Comparison of ENCODE assay signal across 10 cellular contexts in the genomic region with DNA sequence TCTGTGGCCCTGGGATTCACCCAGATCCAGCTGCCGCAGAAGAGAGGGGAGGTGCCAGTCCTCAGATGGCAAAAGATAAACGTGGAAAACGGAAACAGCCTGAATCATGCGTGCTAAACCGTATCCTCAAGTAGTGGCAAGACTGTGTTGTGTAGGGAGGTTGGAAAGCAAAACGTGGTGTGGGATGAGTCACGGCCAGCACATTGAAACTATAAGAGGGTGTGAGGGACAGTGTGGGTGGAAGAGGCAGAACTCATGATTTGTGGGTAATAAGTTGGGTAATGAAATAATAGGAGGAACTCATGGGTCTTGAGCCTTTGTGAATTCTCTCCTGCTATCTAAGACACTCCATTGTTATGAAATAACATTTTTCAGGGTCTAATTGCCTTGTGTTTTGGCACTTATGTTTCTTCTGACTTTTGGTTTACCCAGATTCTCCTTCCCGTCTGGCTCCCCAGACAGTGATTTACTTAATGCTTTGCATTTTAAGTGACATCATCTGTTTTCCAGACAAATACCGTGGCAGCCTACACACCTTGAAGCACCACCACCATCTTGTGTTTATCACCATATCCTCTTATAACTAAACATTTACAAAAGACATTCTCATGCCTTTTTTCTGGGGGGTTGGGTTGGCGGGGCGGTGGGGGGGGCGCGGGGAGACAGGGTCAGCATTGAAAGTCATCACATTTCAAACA.
DNase-seq lines count a peak whose midpoint lies in the region; ATAC-seq and TF ChIP-seq lines count a peak whose summit lies in the region.
"Had no signal": no experiment of that assay in that cellular context is flagged by ENCODE, and none has a peak within 500 bp of the region (broad histone marks: within the 10 kb centered on the region; RNA-seq: fewer than 3 reads in every experiment).

No MANE protein-coding gene starts in this region.

- peaks cover 2% of the 10 kb centered on the region for H3K4me1 Mint-ChIP-seq in CD14-positive monocyte

- H3K4me3 Mint-ChIP-seq in CD14-positive monocyte = no peak overlapping the region

- peaks cover 0 to 2% (median 2%) of the 10 kb centered on the region in 3 donors for H3K27me3 Mint-ChIP-seq in CD14-positive monocyte (ENCODE audit: low read depth in 3 of 3)

- no peaks in the 10 kb centered on the region for H3K36me3 Mint-ChIP-seq in CD14-positive monocyte

- CTCF ChIA-PET in HEK293 (lab: Yijun Ruan, JAX) = no interaction called here

- TF ChIP-seq CTCF in CD14-positive monocyte (IDR thresholded peaks at IDR 0.05) (no peak), HEK293 (tag by site-specific recombination; IDR thresholded peaks at IDR 0.05) (no peak), kidney epithelial cell (IDR thresholded peaks at IDR 0.05; ENCODE audit: insufficient read depth, low read length, poor library complexity, severe bottlenecking) (no peak)

- H3K27me3 ChIP-seq in kidney epithelial cell (ENCODE audit: control insufficient read depth, insufficient read depth, low read length) = no peaks in the 10 kb centered on the region

- POLR2A ChIA-PET in HEK293 (lab: Yijun Ruan, JAX) = no interaction called here

- ATAC-seq in GM19324 (IDR thresholded peaks at IDR 0.05; ENCODE audit: low FRiP score, unreplicated experiment) = no peak

- no peaks in the 10 kb centered on the region for H3K9me3 ChIP-seq in HEK293 (ENCODE audit: control insufficient read depth, insufficient read depth, low read depth, low read length)

- peaks cover 8% of the 10 kb centered on the region; the same call in 1 of the 2 replicates for H3K4me1 ChIP-seq in HEK293 (ENCODE audit: control insufficient read depth, insufficient read depth, low read length)
- H3K4me1 ChIP-seq: parathyroid adenoma had no signal

- H3K4me3 ChIP-seq in HEK293 (ENCODE audit: low read depth, low read length) (no peak overlapping the region), kidney epithelial cell (ENCODE audit: low read depth, low read length) (no peak overlapping the region)

- DNase-seq in CD14-positive monocyte (ENCODE audit: low spot score) (peak; percentile 43), SW480 (ENCODE audit: low spot score) (peak; percentile 15), kidney epithelial cell (ENCODE audit: low read depth) (peak; percentile 12), NCI-H2029 treated with DMSO at 0.1 percent for 48 hours (lab: John Stamatoyannopoulos, UW) (no peak), activated gamma-delta T cell treated with Interleukin-2 at 50 U/mL for 16 hours (no peak), NCI-H2171 treated with DMSO at 0.1 percent for 48 hours (lab: John Stamatoyannopoulos, UW) (no peak)
- DNase-seq: NCI-H1048 had no signal

- H3K27ac ChIP-seq in HEK293 (ENCODE audit: extremely low read depth, low read depth, low read length) = no peak overlapping the region; the same call in 1 of the 2 replicates
- H3K27ac ChIP-seq: parathyroid adenoma had no signal

- no peaks in the 10 kb centered on the region for H3K9me3 Mint-ChIP-seq in CD14-positive monocyte

- intact Hi-C loops in CD14-positive monocyte (cut with micrococcal nuclease) = no loop called here

- no peak overlapping the region for H3K27ac Mint-ChIP-seq in CD14-positive monocyte

- H3K36me3 ChIP-seq in HEK293 (ENCODE audit: control insufficient read depth in 2 of 2, insufficient read depth in 1 of 2, low read length in 2 of 2) (no peaks in the 10 kb centered on the region), kidney epithelial cell (ENCODE audit: control insufficient read depth, insufficient read depth, low read length) (no peaks in the 10 kb centered on the region)

TF ChIP-seq in HEK293, 187 proteins besides CTCF, POLR2A, EP300 and RAD21 (continues in another document):
- TF ChIP-seq, protein P1, sequence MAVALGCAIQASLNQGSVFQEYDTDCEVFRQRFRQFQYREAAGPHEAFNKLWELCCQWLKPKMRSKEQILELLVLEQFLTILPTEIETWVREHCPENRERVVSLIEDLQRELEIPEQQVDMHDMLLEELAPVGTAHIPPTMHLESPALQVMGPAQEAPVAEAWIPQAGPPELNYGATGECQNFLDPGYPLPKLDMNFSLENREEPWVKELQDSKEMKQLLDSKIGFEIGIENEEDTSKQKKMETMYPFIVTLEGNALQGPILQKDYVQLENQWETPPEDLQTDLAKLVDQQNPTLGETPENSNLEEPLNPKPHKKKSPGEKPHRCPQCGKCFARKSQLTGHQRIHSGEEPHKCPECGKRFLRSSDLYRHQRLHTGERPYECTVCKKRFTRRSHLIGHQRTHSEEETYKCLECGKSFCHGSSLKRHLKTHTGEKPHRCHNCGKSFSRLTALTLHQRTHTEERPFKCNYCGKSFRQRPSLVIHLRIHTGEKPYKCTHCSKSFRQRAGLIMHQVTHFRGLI (tag by site-specific recombination; IDR thresholded peaks at IDR 0.05) = no peak
- TF ChIP-seq, protein P2, sequence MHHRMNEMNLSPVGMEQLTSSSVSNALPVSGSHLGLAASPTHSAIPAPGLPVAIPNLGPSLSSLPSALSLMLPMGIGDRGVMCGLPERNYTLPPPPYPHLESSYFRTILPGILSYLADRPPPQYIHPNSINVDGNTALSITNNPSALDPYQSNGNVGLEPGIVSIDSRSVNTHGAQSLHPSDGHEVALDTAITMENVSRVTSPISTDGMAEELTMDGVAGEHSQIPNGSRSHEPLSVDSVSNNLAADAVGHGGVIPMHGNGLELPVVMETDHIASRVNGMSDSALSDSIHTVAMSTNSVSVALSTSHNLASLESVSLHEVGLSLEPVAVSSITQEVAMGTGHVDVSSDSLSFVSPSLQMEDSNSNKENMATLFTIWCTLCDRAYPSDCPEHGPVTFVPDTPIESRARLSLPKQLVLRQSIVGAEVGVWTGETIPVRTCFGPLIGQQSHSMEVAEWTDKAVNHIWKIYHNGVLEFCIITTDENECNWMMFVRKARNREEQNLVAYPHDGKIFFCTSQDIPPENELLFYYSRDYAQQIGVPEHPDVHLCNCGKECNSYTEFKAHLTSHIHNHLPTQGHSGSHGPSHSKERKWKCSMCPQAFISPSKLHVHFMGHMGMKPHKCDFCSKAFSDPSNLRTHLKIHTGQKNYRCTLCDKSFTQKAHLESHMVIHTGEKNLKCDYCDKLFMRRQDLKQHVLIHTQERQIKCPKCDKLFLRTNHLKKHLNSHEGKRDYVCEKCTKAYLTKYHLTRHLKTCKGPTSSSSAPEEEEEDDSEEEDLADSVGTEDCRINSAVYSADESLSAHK (tag by site-specific recombination; IDR thresholded peaks at IDR 0.05) = no peak
- TF ChIP-seq ZNF146 (tag by site-specific recombination; IDR thresholded peaks at IDR 0.05) (no peak), ZNF658 (tag by site-specific recombination; IDR thresholded peaks at IDR 0.05) (no peak), OVOL3 (tag by site-specific recombination; IDR thresholded peaks at IDR 0.05) (no peak), WT1 (tag by site-specific recombination; IDR thresholded peaks at IDR 0.05) (no peak), ZNF830 (tag by site-specific recombination; IDR thresholded peaks at IDR 0.05; ENCODE audit: low read depth) (no peak), ZNF701 (tag by site-specific recombination; IDR thresholded peaks at IDR 0.05) (no peak), REPIN1 (tag by site-specific recombination; IDR thresholded peaks at IDR 0.05; ENCODE audit: low read depth) (no peak), KLF7 (tag by site-specific recombination; IDR thresholded peaks at IDR 0.05; ENCODE audit: borderline replicate concordance) (no peak)
- TF ChIP-seq, protein P3, sequence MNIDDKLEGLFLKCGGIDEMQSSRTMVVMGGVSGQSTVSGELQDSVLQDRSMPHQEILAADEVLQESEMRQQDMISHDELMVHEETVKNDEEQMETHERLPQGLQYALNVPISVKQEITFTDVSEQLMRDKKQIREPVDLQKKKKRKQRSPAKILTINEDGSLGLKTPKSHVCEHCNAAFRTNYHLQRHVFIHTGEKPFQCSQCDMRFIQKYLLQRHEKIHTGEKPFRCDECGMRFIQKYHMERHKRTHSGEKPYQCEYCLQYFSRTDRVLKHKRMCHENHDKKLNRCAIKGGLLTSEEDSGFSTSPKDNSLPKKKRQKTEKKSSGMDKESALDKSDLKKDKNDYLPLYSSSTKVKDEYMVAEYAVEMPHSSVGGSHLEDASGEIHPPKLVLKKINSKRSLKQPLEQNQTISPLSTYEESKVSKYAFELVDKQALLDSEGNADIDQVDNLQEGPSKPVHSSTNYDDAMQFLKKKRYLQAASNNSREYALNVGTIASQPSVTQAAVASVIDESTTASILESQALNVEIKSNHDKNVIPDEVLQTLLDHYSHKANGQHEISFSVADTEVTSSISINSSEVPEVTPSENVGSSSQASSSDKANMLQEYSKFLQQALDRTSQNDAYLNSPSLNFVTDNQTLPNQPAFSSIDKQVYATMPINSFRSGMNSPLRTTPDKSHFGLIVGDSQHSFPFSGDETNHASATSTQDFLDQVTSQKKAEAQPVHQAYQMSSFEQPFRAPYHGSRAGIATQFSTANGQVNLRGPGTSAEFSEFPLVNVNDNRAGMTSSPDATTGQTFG (tag by site-specific recombination; IDR thresholded peaks at IDR 0.05; ENCODE audit: borderline replicate concordance) = no peak
- TF ChIP-seq, protein P4, sequence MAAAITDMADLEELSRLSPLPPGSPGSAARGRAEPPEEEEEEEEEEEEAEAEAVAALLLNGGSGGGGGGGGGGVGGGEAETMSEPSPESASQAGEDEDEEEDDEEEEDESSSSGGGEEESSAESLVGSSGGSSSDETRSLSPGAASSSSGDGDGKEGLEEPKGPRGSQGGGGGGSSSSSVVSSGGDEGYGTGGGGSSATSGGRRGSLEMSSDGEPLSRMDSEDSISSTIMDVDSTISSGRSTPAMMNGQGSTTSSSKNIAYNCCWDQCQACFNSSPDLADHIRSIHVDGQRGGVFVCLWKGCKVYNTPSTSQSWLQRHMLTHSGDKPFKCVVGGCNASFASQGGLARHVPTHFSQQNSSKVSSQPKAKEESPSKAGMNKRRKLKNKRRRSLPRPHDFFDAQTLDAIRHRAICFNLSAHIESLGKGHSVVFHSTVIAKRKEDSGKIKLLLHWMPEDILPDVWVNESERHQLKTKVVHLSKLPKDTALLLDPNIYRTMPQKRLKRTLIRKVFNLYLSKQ (tag by site-specific recombination; IDR thresholded peaks at IDR 0.05; ENCODE audit: borderline replicate concordance) = no peak

Comparison
In these comparisons a context has a peak if more than half of its experiments do, and no peak if none do; other contexts are left out.
1. DNase-seq: peak in CD14-positive monocyte (single experiment), SW480 (single experiment) and kidney epithelial cell (single experiment); none in NCI-H2029 treated with DMSO at 0.1 percent for 48 hours (single experiment), activated gamma-delta T cell treated with Interleukin-2 at 50 U/mL for 16 hours (single experiment) and NCI-H2171 treated with DMSO at 0.1 percent for 48 hours (single experiment).